1 cellular context compared by ENCODE assay signal in genomic region chr12:128057586-128057985, GRCh38.
TF ChIP-seq lines count a peak whose summit lies in the region.

No MANE protein-coding gene starts in this region.

TF ChIP-seq in K562, 482 proteins besides CTCF, POLR2A, EP300 and RAD21 (continued from another document):
- TF ChIP-seq BHLHE40 (IDR thresholded peaks at IDR 0.05; ENCODE audit: low read length) (no peak), HINFP (tag; conservative IDR thresholded peaks at IDR 0.05; ENCODE audit: low read depth) (peak; percentile 54; the same call in 1 of the 2 replicates)
TF ChIP-seq in K562: peak in this region for 2.
